Comparison of ENCODE assay signal across 1 cellular context in genomic region chr1:151369621-151370048, GRCh38.
TF ChIP-seq lines count a peak whose summit lies in the region.

No MANE protein-coding gene starts in this region.

TF ChIP-seq in HepG2, 621 proteins besides CTCF, POLR2A, EP300 and RAD21:
- TF ChIP-seq GABPA (IDR thresholded peaks at IDR 0.05; ENCODE audit: low read depth, low read length), result no peak
- TF ChIP-seq GABPA (CRISPR knock-in tag; IDR thresholded peaks at IDR 0.05; ENCODE audit: low read depth), result no peak
- TF ChIP-seq, protein P1, sequence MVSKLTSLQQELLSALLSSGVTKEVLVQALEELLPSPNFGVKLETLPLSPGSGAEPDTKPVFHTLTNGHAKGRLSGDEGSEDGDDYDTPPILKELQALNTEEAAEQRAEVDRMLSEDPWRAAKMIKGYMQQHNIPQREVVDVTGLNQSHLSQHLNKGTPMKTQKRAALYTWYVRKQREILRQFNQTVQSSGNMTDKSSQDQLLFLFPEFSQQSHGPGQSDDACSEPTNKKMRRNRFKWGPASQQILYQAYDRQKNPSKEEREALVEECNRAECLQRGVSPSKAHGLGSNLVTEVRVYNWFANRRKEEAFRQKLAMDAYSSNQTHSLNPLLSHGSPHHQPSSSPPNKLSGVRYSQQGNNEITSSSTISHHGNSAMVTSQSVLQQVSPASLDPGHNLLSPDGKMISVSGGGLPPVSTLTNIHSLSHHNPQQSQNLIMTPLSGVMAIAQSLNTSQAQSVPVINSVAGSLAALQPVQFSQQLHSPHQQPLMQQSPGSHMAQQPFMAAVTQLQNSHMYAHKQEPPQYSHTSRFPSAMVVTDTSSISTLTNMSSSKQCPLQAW (CRISPR knock-in tag; IDR thresholded peaks at IDR 0.05), result no peak
- TF ChIP-seq ZNF232 (CRISPR knock-in tag; IDR thresholded peaks at IDR 0.05; ENCODE audit: borderline replicate concordance), result no peak
- no peak for TF ChIP-seq DPF2 (CRISPR knock-in tag; IDR thresholded peaks at IDR 0.05; ENCODE audit: borderline replicate concordance, low read depth)
- no peak for TF ChIP-seq KDM6A (CRISPR knock-in tag; IDR thresholded peaks at IDR 0.05; ENCODE audit: low read depth)
- no peak for TF ChIP-seq ZNF816 (CRISPR knock-in tag; IDR thresholded peaks at IDR 0.05; ENCODE audit: borderline replicate concordance)
- no peak for TF ChIP-seq WIZ (CRISPR knock-in tag; IDR thresholded peaks at IDR 0.05)
- no peak for TF ChIP-seq ZKSCAN5 (CRISPR knock-in tag; IDR thresholded peaks at IDR 0.05)
- no peak for TF ChIP-seq KLF6 (CRISPR knock-in tag; IDR thresholded peaks at IDR 0.05)
- TF ChIP-seq ERF (CRISPR knock-in tag; IDR thresholded peaks at IDR 0.05), result no peak
- TF ChIP-seq ARHGAP35 (CRISPR knock-in tag; IDR thresholded peaks at IDR 0.05; ENCODE audit: borderline replicate concordance), result no peak
- no peak for TF ChIP-seq NR1H2 (CRISPR knock-in tag; IDR thresholded peaks at IDR 0.05; ENCODE audit: borderline replicate concordance, low read depth)
- TF ChIP-seq, protein P2, sequence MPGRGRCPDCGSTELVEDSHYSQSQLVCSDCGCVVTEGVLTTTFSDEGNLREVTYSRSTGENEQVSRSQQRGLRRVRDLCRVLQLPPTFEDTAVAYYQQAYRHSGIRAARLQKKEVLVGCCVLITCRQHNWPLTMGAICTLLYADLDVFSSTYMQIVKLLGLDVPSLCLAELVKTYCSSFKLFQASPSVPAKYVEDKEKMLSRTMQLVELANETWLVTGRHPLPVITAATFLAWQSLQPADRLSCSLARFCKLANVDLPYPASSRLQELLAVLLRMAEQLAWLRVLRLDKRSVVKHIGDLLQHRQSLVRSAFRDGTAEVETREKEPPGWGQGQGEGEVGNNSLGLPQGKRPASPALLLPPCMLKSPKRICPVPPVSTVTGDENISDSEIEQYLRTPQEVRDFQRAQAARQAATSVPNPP (CRISPR knock-in tag; IDR thresholded peaks at IDR 0.05), result no peak
- no peak for TF ChIP-seq ZNF468 (CRISPR knock-in tag; IDR thresholded peaks at IDR 0.05)
- no peak for TF ChIP-seq ZSCAN21 (CRISPR knock-in tag; IDR thresholded peaks at IDR 0.05; ENCODE audit: borderline replicate concordance)
- TF ChIP-seq PAF1 (CRISPR knock-in tag; IDR thresholded peaks at IDR 0.05), result no peak
- TF ChIP-seq DZIP1 (CRISPR knock-in tag; IDR thresholded peaks at IDR 0.05), result no peak
